ENCODE assay signal across 20 cellular contexts in the genomic region with DNA sequence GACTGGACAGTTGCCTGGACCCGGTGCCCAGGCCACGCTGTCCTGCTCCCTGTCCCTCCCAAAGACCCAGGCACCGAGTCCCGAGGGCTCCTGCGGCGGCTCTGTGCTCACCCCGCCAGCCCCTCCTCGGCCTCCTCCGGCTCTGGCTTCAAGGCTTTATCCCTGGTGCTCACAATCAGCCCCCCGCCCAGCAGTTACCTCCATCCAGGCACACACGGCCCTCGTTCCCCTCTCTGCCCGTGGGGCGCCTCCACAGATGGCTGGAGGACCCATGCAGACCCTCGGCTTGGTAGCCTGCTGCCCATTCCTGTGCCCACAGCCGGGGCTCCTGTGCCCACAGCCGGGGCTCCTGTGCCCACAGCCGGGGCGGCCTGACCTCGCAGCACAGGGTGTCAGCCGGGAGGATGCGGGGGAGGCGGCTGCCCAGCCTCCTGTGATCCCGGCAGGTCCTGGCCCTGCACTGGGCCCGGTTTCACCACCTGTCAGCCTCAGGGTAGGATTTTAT. TPM values are rescaled to one million over a fixed set of nuclear protein-coding genes. Genes with fewer than 3 reads are reported as not detected.
DNase-seq lines count a peak whose midpoint lies in the region; ATAC-seq, FAIRE-seq and TF ChIP-seq lines count a peak whose summit lies in the region.
"Had no signal": no experiment of that assay in that cellular context is flagged by ENCODE, and none has a peak within 500 bp of the region (broad histone marks: within the 10 kb centered on the region; RNA-seq: fewer than 3 reads in every experiment).

No MANE protein-coding gene starts in this region.

- no peak for TF ChIP-seq CTCF in HepG2 (CRISPR knock-in tag; IDR thresholded peaks at IDR 0.05)

- no peak overlapping the region for H2AFZ ChIP-seq in HepG2 (ENCODE audit: low read length)

- H3K9ac ChIP-seq in SK-N-MC (ENCODE audit: insufficient read length) (no peak overlapping the region), HepG2 (ENCODE audit: insufficient read depth, low read depth, low read length) (no peak overlapping the region)

- no TSS peak for BruUV-seq in HepG2 (replicated peaks; lab: Mats Ljungman, UMichigan)

- H3K27me3 ChIP-seq in right cardiac atrium (ENCODE audit: control insufficient read depth, insufficient read depth) = no peaks in the 10 kb centered on the region
- H3K27me3 ChIP-seq in HepG2 (ENCODE audit: control insufficient read depth in 1 of 2, insufficient read depth in 2 of 2, low read length in 2 of 2) = no peaks in the 10 kb centered on the region

- ATAC-seq in right cardiac atrium (no peak), HepG2 (no peak), HG02623 (IDR thresholded peaks at IDR 0.05; ENCODE audit: unreplicated experiment) (no peak)
- no peak for ATAC-seq in activated CD4-positive, CD25-positive, alpha-beta regulatory T cell treated with anti-CD3 and anti-CD28 coated beads, Interleukin-2, amount 50 U/mL, for 24 hours

- FAIRE-seq in HepG2 (lab: Jason Lieb, UNC) (no peak), GM12892 (lab: Jason Lieb, UNC) (no peak)
- FAIRE-seq: G401.6 had no signal

- TF ChIP-seq POLR2A in HepG2 (IDR thresholded peaks at IDR 0.05; ENCODE audit: insufficient read depth in 1 of 2, low read depth in 2 of 2, low read length in 2 of 2) (no peak), GM12892 (IDR thresholded peaks at IDR 0.05; ENCODE audit: low read depth, low read length) (no peak)

- H4K20me1 ChIP-seq in HepG2 (ENCODE audit: insufficient read depth, low read length) = no peaks in the 10 kb centered on the region

- WGBS in right cardiac atrium = 85% methylated on average over 25 of the region's 25 CpGs
- 76% methylated on average over 17 of the region's 25 CpGs for WGBS in HepG2 (ENCODE audit: low lambda C conversion rate)

- CTCF ChIA-PET in HepG2 (lab: Yijun Ruan, JAX; ENCODE audit: low intra/inter-chr PET ratio, low total read pairs) = no interaction called here

- no peak for TF ChIP-seq EP300 in HepG2 (IDR thresholded peaks at IDR 0.05; ENCODE audit: low read depth in 2 of 2, low read length in 2 of 2)
- TF ChIP-seq EP300 in HepG2 (CRISPR knock-in tag; IDR thresholded peaks at IDR 0.05; ENCODE audit: borderline replicate concordance) = no peak

- in situ Hi-C loops in HepG2 (cut with HindIII; ENCODE audit: extremely low pct_ligation_motif_present, low pct_unique_long_range_greater_than_20kb) = no loop called here

- H3K4me3 ChIP-seq in right cardiac atrium (ENCODE audit: low read length) = no peak overlapping the region
- no peak overlapping the region for H3K4me3 ChIP-seq in SK-N-MC
- H3K4me3 ChIP-seq in HepG2 (replicated peaks in 1 of 3; ENCODE audit: insufficient read depth in 1 of 3, low read depth in 2 of 3, low read length in 3 of 3) = no peak overlapping the region

- POLR2A ChIA-PET in HepG2 (lab: Yijun Ruan, JAX) = no interaction called here

- H3K27ac ChIP-seq in right cardiac atrium (ENCODE audit: low read length) (no peak overlapping the region), SK-N-MC (peak overlapping the region; percentile 60; the same call in 1 of the 2 replicates), HepG2 (ENCODE audit: extremely low read length, insufficient read depth, low read length) (no peak overlapping the region)

- DNase-seq in right cardiac atrium (peak; percentile 16 to 55 (median 40)), cardiac septum (ENCODE audit: low spot score) (no peak), SK-N-MC (ENCODE audit: low read depth, low spot score) (no peak), HepG2 (ENCODE audit: low spot score) (no peak), GOT3 (lab: John Stamatoyannopoulos, UW) (no peak), GM12892 (ENCODE audit: insufficient read length) (no peak)
- DNase-seq: C1 segment of cervical spinal cord; DND-41; H9; MM.1S; NCI-H1092; NCI-H1436 treated with DMSO at 0.1 percent for 48 hours; NCI-H2029; NCI-H748 treated with DMSO at 0.1 percent for 48 hours; NK-92 treated with Interleukin-12 subunit alpha and Interleukin-12 subunit beta, amount 100 ng/mL, for 24 hours; OCI-M1; SIG-M5 had no signal

- no peaks in the 10 kb centered on the region for H3K79me2 ChIP-seq in HepG2 (ENCODE audit: insufficient read depth, low read length)

- no peak overlapping the region for H3K4me2 ChIP-seq in HepG2 (ENCODE audit: low read depth, low read length)

- intact Hi-C loops in right cardiac atrium (cut with DNase I) (no loop called here), cardiac septum (cut with DNase I) (no loop called here), HepG2 (cut with micrococcal nuclease; ENCODE audit: unreplicated experiment) (no loop called here)

- TF ChIP-seq RAD21 in HepG2 (CRISPR knock-in tag; IDR thresholded peaks at IDR 0.05) = no peak

- H3K4me1 ChIP-seq in right cardiac atrium (ENCODE audit: control insufficient read depth, insufficient read depth, low read length) = peaks cover 21% of the 10 kb centered on the region
- H3K4me1 ChIP-seq in HepG2 (ENCODE audit: insufficient read depth, low read length) = peaks cover 61% of the 10 kb centered on the region

- H3K9me3 ChIP-seq in right cardiac atrium (ENCODE audit: control insufficient read depth, low read length) (no peaks in the 10 kb centered on the region), SK-N-MC (ENCODE audit: low read depth, low read length) (no peaks in the 10 kb centered on the region), HepG2 (ENCODE audit: low read length) (no peaks in the 10 kb centered on the region)

- H3K36me3 ChIP-seq in SK-N-MC (ENCODE audit: insufficient read depth, low read length) (no peaks in the 10 kb centered on the region), HepG2 (replicated peaks in 1 of 2; ENCODE audit: control insufficient read depth in 1 of 2, insufficient read depth in 2 of 2, low read length in 2 of 2) (no peaks in the 10 kb centered on the region)

TF ChIP-seq in HepG2, 621 proteins besides CTCF, POLR2A, EP300 and RAD21:
- no peak for TF ChIP-seq TAF15 (IDR thresholded peaks at IDR 0.05; ENCODE audit: low read depth, low read length, poor library complexity, severe bottlenecking)
- TF ChIP-seq FOXA1 (IDR thresholded peaks at IDR 0.05) = no peak
- no peak for TF ChIP-seq FOXA1 (CRISPR knock-in tag; IDR thresholded peaks at IDR 0.05)
- no peak for TF ChIP-seq HES4 (CRISPR knock-in tag; IDR thresholded peaks at IDR 0.05; ENCODE audit: borderline replicate concordance)
- 0 out of 2 replicates have a peak, but pooled peaks have one; percentile 52 for TF ChIP-seq HNRNPL (IDR thresholded peaks at IDR 0.05; ENCODE audit: low read depth, low read length)
- TF ChIP-seq, protein P1, sequence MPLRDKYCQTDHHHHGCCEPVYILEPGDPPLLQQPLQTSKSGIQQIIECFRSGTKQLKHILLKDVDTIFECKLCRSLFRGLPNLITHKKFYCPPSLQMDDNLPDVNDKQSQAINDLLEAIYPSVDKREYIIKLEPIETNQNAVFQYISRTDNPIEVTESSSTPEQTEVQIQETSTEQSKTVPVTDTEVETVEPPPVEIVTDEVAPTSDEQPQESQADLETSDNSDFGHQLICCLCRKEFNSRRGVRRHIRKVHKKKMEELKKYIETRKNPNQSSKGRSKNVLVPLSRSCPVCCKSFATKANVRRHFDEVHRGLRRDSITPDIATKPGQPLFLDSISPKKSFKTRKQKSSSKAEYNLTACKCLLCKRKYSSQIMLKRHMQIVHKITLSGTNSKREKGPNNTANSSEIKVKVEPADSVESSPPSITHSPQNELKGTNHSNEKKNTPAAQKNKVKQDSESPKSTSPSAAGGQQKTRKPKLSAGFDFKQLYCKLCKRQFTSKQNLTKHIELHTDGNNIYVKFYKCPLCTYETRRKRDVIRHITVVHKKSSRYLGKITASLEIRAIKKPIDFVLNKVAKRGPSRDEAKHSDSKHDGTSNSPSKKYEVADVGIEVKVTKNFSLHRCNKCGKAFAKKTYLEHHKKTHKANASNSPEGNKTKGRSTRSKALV (CRISPR knock-in tag; IDR thresholded peaks at IDR 0.05) = no peak

RNA-seq across cellular contexts. Expression of a gene that starts 52.3 kb away (rescaled TPM):
- 100 to 1,000 TPM in 1 of 4 donors, 10 to 100 TPM in 3; 63.5 to 134 (median 84.6) TPM for total RNA-seq in right cardiac atrium
- 52.3 TPM for polyA plus RNA-seq in right cardiac atrium
- 77.0 TPM for total RNA-seq in cardiac septum
- 21.2 and 102 TPM in 2 replicates for total RNA-seq in HepG2 (2016; rRNA removed; fragmentation: Illumina TruSeq; extraction: Trizol)
- total RNA-seq in HepG2 (2016; cell fraction: cytosol; rRNA removed; fragmentation: Illumina TruSeq; extraction: Trizol; ENCODE audit: low read depth) = 5.5 and 5.6 TPM in 2 replicates
- 18.4 and 106 TPM in 2 replicates for total RNA-seq in HepG2 (2016; cell fraction: insoluble cytoplasmic fraction; rRNA removed; fragmentation: Illumina TruSeq; extraction: Trizol)
- 10.8 and 11.6 TPM in 2 replicates for total RNA-seq in HepG2 (2016; cell fraction: membrane; rRNA removed; fragmentation: Illumina TruSeq; extraction: Trizol)
- total RNA-seq in HepG2 (2016; cell fraction: nucleus; rRNA removed; fragmentation: Illumina TruSeq; extraction: Trizol) = 122 and 150 TPM in 2 replicates
- 79.0 and 128 TPM in 2 replicates for polyA plus RNA-seq in HepG2 (2011; rRNA removed)
- polyA plus RNA-seq in HepG2 (2011; cell fraction: cytosol; rRNA removed) = 51.6 and 89.8 TPM in 2 replicates
- 1,622 and 2,194 TPM in 2 replicates for polyA plus RNA-seq in HepG2 (2011; cell fraction: nucleus; rRNA removed)
- 59.0 and 129 TPM in 2 replicates for polyA plus RNA-seq in HepG2 (2012)
- polyA plus RNA-seq in HepG2 (2016; cell fraction: cytosol; fragmentation: Illumina TruSeq; extraction: Trizol; ENCODE audit: low read depth) = 4.3 and 4.4 TPM in 2 replicates
- polyA plus RNA-seq in HepG2 (2016; cell fraction: insoluble cytoplasmic fraction; fragmentation: Illumina TruSeq; extraction: Trizol; ENCODE audit: low read depth) = 20.7 and 26.9 TPM in 2 replicates
- 5.0 and 6.2 TPM in 2 replicates for polyA plus RNA-seq in HepG2 (2016; cell fraction: membrane; fragmentation: Illumina TruSeq; extraction: Trizol; ENCODE audit: low read depth)
- 308 and 331 TPM in 2 replicates for polyA plus RNA-seq in HepG2 (2016; cell fraction: nucleus; fragmentation: Illumina TruSeq; extraction: Trizol; ENCODE audit: insufficient read depth, low read depth)
- 0.09 and 44.3 TPM in 2 replicates for polyA minus RNA-seq in HepG2 (2011; rRNA and poly(A)+ RNA removed; ENCODE audit: low replicate concordance)
- polyA minus RNA-seq in HepG2 (2011; cell fraction: cytosol; rRNA and poly(A)+ RNA removed) = 36.9 and 37.7 TPM in 2 replicates
- 46.7 and 51.1 TPM in 2 replicates for polyA minus RNA-seq in HepG2 (2011; cell fraction: nucleus; rRNA and poly(A)+ RNA removed)
- polyA plus RNA-seq in GM12892 (2012; ENCODE audit: missing spikeins) = 0.68 TPM

Comparison
In these comparisons a context has a peak if more than half of its experiments do, and no peak if none do; other contexts are left out.
1. DNase-seq: peak in right cardiac atrium (3 of 3); none in cardiac septum (single experiment), SK-N-MC (single experiment), HepG2 (single experiment), GOT3 (single experiment) and GM12892 (single experiment).